ENCODE assay signal across 11 cellular contexts in genomic region chr22:37740455-37741311, GRCh38. TPM values are rescaled to one million over a fixed set of nuclear protein-coding genes. Genes with fewer than 3 reads are reported as not detected.
DNase-seq lines count a peak whose midpoint lies in the region; ATAC-seq, FAIRE-seq and TF ChIP-seq lines count a peak whose summit lies in the region.
"Had no signal": no experiment of that assay in that cellular context is flagged by ENCODE, and none has a peak within 500 bp of the region (broad histone marks: within the 10 kb centered on the region; RNA-seq: fewer than 3 reads in every experiment).

No MANE protein-coding gene starts in this region.

- 89% methylated on average over 19 of the region's 22 CpGs for WGBS in A549 (ENCODE audit: missing lambda C conversion rate)
- 72 to 83% (median 78%) methylated on average over 20 to 22 of the region's 22 CpGs for WGBS in small intestine, 3 donors

- H3K9me3 ChIP-seq in A549 (no peaks in the 10 kb centered on the region), small intestine (ENCODE audit: control insufficient read depth, low read depth) (no peaks in the 10 kb centered on the region)

- H3K27ac ChIP-seq in A549 (peak overlapping the region; percentile 49 to 100; a peak in 5 of 6 replicates), HL-60 (replicated peaks) (peak overlapping the region; percentile 83), small intestine (ENCODE audit: low read depth in 1 of 2, low read length in 1 of 2) (no peak overlapping the region)

- FAIRE-seq in A549 (lab: Jason Lieb, UNC) (no peak), small intestine (lab: Jason Lieb, UNC) (no peak)
- FAIRE-seq: endothelial cell of umbilical vein, RCC 7860 had no signal

- H3K36me3 ChIP-seq in small intestine (ENCODE audit: control insufficient read depth in 2 of 2, insufficient read depth in 2 of 2, low read length in 2 of 2) = no peaks in the 10 kb centered on the region

- CTCF ChIA-PET in A549 (lab: Yijun Ruan, JAX) = interaction anchor here (0.7 to 1.2 kb wide), 5 partner anchors 10 to 148 kb away, joined by 3 to 4 read pairs (median 3); no protein-coding TSS in a partner anchor

- H3K36me3 Mint-ChIP-seq in osteocyte (ENCODE audit: unreplicated experiment) = no peaks in the 10 kb centered on the region

- no peak for TF ChIP-seq CTCF in A549 (IDR thresholded peaks at IDR 0.05)
- no peak for TF ChIP-seq CTCF in HL-60 (IDR thresholded peaks at IDR 0.05; ENCODE audit: insufficient read depth, low read length)
- TF ChIP-seq CTCF in choroid plexus epithelial cell (conservative IDR thresholded peaks at IDR 0.05; ENCODE audit: low read depth, low read length) = no peak
- TF ChIP-seq CTCF in osteocyte (IDR thresholded peaks at IDR 0.05) = no peak

- H3K27me3 ChIP-seq in HL-60 (ENCODE audit: insufficient read depth, poor library complexity, severe bottlenecking) (no peaks in the 10 kb centered on the region), small intestine (ENCODE audit: control insufficient read depth in 2 of 2, insufficient read depth in 2 of 2, low read length in 2 of 2) (no peaks in the 10 kb centered on the region)

- H3K27me3 Mint-ChIP-seq in osteocyte (ENCODE audit: unreplicated experiment) = no peaks in the 10 kb centered on the region

- DNase-seq in A549 (ENCODE audit: low read depth in 1 of 2, low spot score in 1 of 2) (no peak), HL-60 (ENCODE audit: low read depth in 1 of 2, low spot score in 1 of 2) (no peak), choroid plexus epithelial cell (ENCODE audit: low read depth) (peak; percentile 30), osteocyte (ENCODE audit: extremely low spot score, unreplicated experiment) (no peak), Ammon's horn (ENCODE audit: low spot score) (no peak), NCI-H524 treated with DMSO at 0.1 percent for 48 hours (lab: John Stamatoyannopoulos, UW) (no peak), NCI-H187 treated with DMSO at 0.1 percent for 48 hours (lab: John Stamatoyannopoulos, UW) (no peak), small intestine (no peak)
- DNase-seq: activated CD8-positive, alpha-beta memory T cell treated with anti-CD3 and anti-CD28 coated beads, Interleukin-2, amount 50 U/mL, for 48 hours had no signal

- TF ChIP-seq RAD21 in A549 (conservative IDR thresholded peaks at IDR 0.05 in 1 of 2, IDR thresholded peaks at IDR 0.05 in 1 of 2) = no peak

- H3K4me3 ChIP-seq in A549 (no peak overlapping the region), HL-60 (replicated peaks; ENCODE audit: insufficient read depth, low read length) (no peak overlapping the region), choroid plexus epithelial cell (ENCODE audit: low read depth, low read length) (no peak overlapping the region), small intestine (ENCODE audit: low read depth in 1 of 2, low read length in 2 of 2) (no peak overlapping the region)

- H3K27ac Mint-ChIP-seq in osteocyte (ENCODE audit: unreplicated experiment) = peak overlapping the region; percentile 78

- peaks cover 47% of the 10 kb centered on the region for H3K4me1 ChIP-seq in A549
- H3K4me1 ChIP-seq in small intestine (ENCODE audit: control insufficient read depth in 2 of 2, insufficient read depth in 1 of 2, low read depth in 1 of 2, low read length in 1 of 2) = no peaks in the 10 kb centered on the region

- no peak for TF ChIP-seq POLR2A in A549 (IDR thresholded peaks at IDR 0.05; ENCODE audit: low read length)

- H3K4me2 ChIP-seq in A549 = peak overlapping the region; percentile 60

- no peaks in the 10 kb centered on the region for H3K9me3 Mint-ChIP-seq in osteocyte (ENCODE audit: unreplicated experiment)

- no peak for TF ChIP-seq EP300 in A549 (IDR thresholded peaks at IDR 0.05)

- peaks cover 41% of the 10 kb centered on the region for H3K4me1 Mint-ChIP-seq in osteocyte (ENCODE audit: unreplicated experiment)

- POLR2A ChIA-PET in A549 (lab: Yijun Ruan, JAX) = interaction anchor here (1.1 kb wide), 1 partner anchor 55 kb away, joined by 3 read pairs; the partner anchor contains the start of gene NOL12

- no peak for ATAC-seq in A549

- no peak overlapping the region for H3K4me3 Mint-ChIP-seq in osteocyte (ENCODE audit: unreplicated experiment)

TF ChIP-seq in A549, 52 proteins besides CTCF, POLR2A, EP300 and RAD21:
- no peak for TF ChIP-seq CEBPB (IDR thresholded peaks at IDR 0.05)
- no peak for TF ChIP-seq TFCP2L1 (CRISPR knock-in tag; IDR thresholded peaks at IDR 0.05)
- no peak for TF ChIP-seq NFE2L2 (conservative IDR thresholded peaks at IDR 0.05; ENCODE audit: low read length)
- no peak for TF ChIP-seq ZC3H11A (IDR thresholded peaks at IDR 0.05)
- no peak for TF ChIP-seq HOXA7 (CRISPR knock-in tag; IDR thresholded peaks at IDR 0.05)
- no peak for TF ChIP-seq POLR2AphosphoS2 (conservative IDR thresholded peaks at IDR 0.05; ENCODE audit: low read length)
- no peak for TF ChIP-seq PHF8 (IDR thresholded peaks at IDR 0.05; ENCODE audit: borderline replicate concordance, low read depth)
- TF ChIP-seq MAX (IDR thresholded peaks at IDR 0.05) = no peak
- TF ChIP-seq, protein P1, sequence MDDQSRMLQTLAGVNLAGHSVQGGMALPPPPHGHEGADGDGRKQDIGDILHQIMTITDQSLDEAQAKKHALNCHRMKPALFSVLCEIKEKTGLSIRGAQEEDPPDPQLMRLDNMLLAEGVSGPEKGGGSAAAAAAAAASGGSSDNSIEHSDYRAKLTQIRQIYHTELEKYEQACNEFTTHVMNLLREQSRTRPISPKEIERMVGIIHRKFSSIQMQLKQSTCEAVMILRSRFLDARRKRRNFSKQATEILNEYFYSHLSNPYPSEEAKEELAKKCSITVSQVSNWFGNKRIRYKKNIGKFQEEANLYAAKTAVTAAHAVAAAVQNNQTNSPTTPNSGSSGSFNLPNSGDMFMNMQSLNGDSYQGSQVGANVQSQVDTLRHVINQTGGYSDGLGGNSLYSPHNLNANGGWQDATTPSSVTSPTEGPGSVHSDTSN (IDR thresholded peaks at IDR 0.05) = no peak
- no peak for TF ChIP-seq HDAC2 (IDR thresholded peaks at IDR 0.05)
- no peak for TF ChIP-seq TP53 (CRISPR knock-in tag; IDR thresholded peaks at IDR 0.05)
- TF ChIP-seq CBX8 (IDR thresholded peaks at IDR 0.05) = no peak
- no peak for TF ChIP-seq CHD2 (IDR thresholded peaks at IDR 0.05; ENCODE audit: low read length, partially characterized antibody)
- no peak for TF ChIP-seq KDM5A (IDR thresholded peaks at IDR 0.05)
- TF ChIP-seq ATOH8 (CRISPR knock-in tag; IDR thresholded peaks at IDR 0.05; ENCODE audit: low read depth) = no peak
TF ChIP-seq in A549: peak in this region for 0.

RNA-seq across cellular contexts. Expression of gene TRIOBP, which starts 43.8 kb away (rescaled TPM):
- polyA plus RNA-seq in A549 (2011; rRNA removed) (15.7 and 32.6 TPM in 2 replicates), A549 (2017; fragmentation: RNase III; extraction: RNeasy Plus Mini Kit Qiagen cat#74134 plus additional on column Dnase treatment) (25.5 to 29.5 TPM (median 26.0 TPM) in 3 replicates), small intestine (10 to 100 TPM; 20.4 to 46.8 (median 27.6) TPM)
- 28.2 and 37.4 TPM in 2 replicates for polyA plus RNA-seq in A549 (2012; cell fraction: cytosol; rRNA removed)
- polyA plus RNA-seq in A549 (2012; cell fraction: nucleus; rRNA removed) = 37.0 and 39.3 TPM in 2 replicates
- polyA minus RNA-seq in A549 (2011; rRNA and poly(A)+ RNA removed) = 44.4 and 50.0 TPM in 2 replicates
- 103 and 105 TPM in 2 replicates for total RNA-seq in osteocyte

RNA-seq across cellular contexts. Expression of gene NOL12, which starts 54.5 kb away (rescaled TPM):
- 13.6 and 23.0 TPM in 2 replicates for polyA plus RNA-seq in A549 (2011; rRNA removed)
- polyA plus RNA-seq in A549 (2012; cell fraction: cytosol; rRNA removed) = 44.5 and 48.9 TPM in 2 replicates
- polyA plus RNA-seq in A549 (2012; cell fraction: nucleus; rRNA removed) = 37.3 and 38.8 TPM in 2 replicates
- polyA plus RNA-seq in A549 (2017; fragmentation: RNase III; extraction: RNeasy Plus Mini Kit Qiagen cat#74134 plus additional on column Dnase treatment) = 34.5 to 39.3 TPM (median 37.3 TPM) in 3 replicates
- polyA minus RNA-seq in A549 (2011; rRNA and poly(A)+ RNA removed) = 8.0 and 10.8 TPM in 2 replicates
- total RNA-seq in osteocyte = 18.5 and 22.7 TPM in 2 replicates
- 10 to 100 TPM; 22.6 to 28.9 (median 24.0) TPM for polyA plus RNA-seq in small intestine

Comparison
In these comparisons a context has a peak if more than half of its experiments do, and no peak if none do; other contexts are left out.
1. H3K27ac ChIP-seq: peak in A549 (2 of 2) and HL-60 (single experiment); none in small intestine (0 of 2).